In the genomic region with DNA sequence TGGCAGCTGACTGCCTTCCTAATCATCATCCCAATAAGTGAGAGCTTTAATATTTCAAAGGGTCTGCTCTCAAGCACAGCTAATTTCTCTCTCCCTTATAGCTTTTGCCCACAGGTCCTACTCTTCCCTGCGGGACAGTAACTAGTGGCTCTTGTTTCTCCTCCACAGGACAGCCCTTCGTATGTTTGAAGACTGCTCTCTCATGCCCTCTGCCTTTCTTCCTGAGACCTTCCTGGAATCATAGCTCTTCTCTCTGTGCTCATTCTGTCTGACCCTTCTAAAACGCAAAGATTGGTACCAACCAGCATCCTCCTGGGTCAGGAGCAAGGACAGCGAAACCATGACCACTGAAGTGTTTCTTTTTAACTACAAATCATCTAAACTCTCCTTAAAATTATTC, we compare ENCODE assay signal across 15 cellular contexts.
"Had no signal": no experiment of that assay in that cellular context is flagged by ENCODE, and none has a peak within 500 bp of the region (broad histone marks: within the 10 kb centered on the region; RNA-seq: fewer than 3 reads in every experiment).

No MANE protein-coding gene starts in this region.

- DNase-seq: activated CD4-positive, alpha-beta T cell treated with anti-CD3 and anti-CD28 coated beads for 1 hour; activated CD4-positive, alpha-beta T cell treated with anti-CD3 and anti-CD28 coated beads, Interleukin-2, amount 50 U/mL, for 4 hours; activated naive CD4-positive, alpha-beta T cell treated with anti-CD3 and anti-CD28 coated beads, Interleukin-2, amount 10 ng/mL, durations not matched to agents 7 days and 5 days; esophagus squamous epithelium; left colon; mammary epithelial cell; naive thymus-derived CD8-positive, alpha-beta T cell; posterior cingulate gyrus; stimulated activated CD4-positive, alpha-beta T cell treated with anti-CD3 and anti-CD28 coated beads, Interleukin-4, amount 100 ng/mL, for 24 hours; stimulated activated naive CD4-positive, alpha-beta T cell treated with Interleukin-2 at 50 U/mL for 16 hours; trophoblast cell had no signal

- H3K27ac ChIP-seq: cardiac muscle cell, esophagus squamous epithelium, right atrium auricular region, skin epidermis had no signal

- ATAC-seq: activated T-helper 17 cell treated with anti-CD3 and anti-CD28 coated beads, Interleukin-2, amount 50 U/mL, for 72 hours; left colon; naive thymus-derived CD8-positive, alpha-beta T cell had no signal
